In genomic region chr4:110344165-110344564, GRCh38 we compare ENCODE assay signal across 8 cellular contexts.
DNase-seq lines count a peak whose midpoint lies in the region; ATAC-seq and TF ChIP-seq lines count a peak whose summit lies in the region.

No MANE protein-coding gene starts in this region.

- no peak overlapping the region for H3K4me3 Mint-ChIP-seq in T-cell

- no peak for TF ChIP-seq POLR2A in gastrocnemius medialis (IDR thresholded peaks at IDR 0.05)

- peaks cover 2 to 16% of the 10 kb centered on the region in 2 donors for H3K27me3 Mint-ChIP-seq in T-cell

- POLR2A ChIA-PET in T-cell (lab: Charles Lee), result interaction anchor here in 1 of 2 donors (0.6 kb wide), 1 partner anchor 9 kb away, joined by 4 read pairs; no protein-coding TSS in a partner anchor

- H3K36me3 ChIP-seq in gastrocnemius medialis, result no peaks in the 10 kb centered on the region

- H3K27ac ChIP-seq in gastrocnemius medialis, result no peak overlapping the region

- H3K27me3 ChIP-seq in gastrocnemius medialis, result no peaks in the 10 kb centered on the region

- H3K9me3 ChIP-seq in gastrocnemius medialis, result no peaks in the 10 kb centered on the region

- H3K4me1 Mint-ChIP-seq in T-cell, result no peaks in the 10 kb centered on the region

- H3K4me1 ChIP-seq in gastrocnemius medialis, result no peaks in the 10 kb centered on the region

- no peaks in the 10 kb centered on the region for H3K36me3 Mint-ChIP-seq in T-cell

- CTCF ChIA-PET in T-cell (lab: Charles Lee), result interaction anchor here in 1 of 2 donors (1.0 to 1.8 kb wide), 2 partner anchors 165 to 174 kb away, joined by 5 to 6 read pairs; no protein-coding TSS in a partner anchor

- H3K4me3 ChIP-seq in epithelial cell of esophagus (ENCODE audit: low read length) (no peak overlapping the region), gastrocnemius medialis (no peak overlapping the region)

- intact Hi-C loops in gastrocnemius medialis (cut with DNase I; ENCODE audit: low total_unique reads), result loop anchor here (2.0 kb wide), 1 partner anchor 173 kb away; no protein-coding TSS in a partner anchor

- H3K27ac Mint-ChIP-seq in T-cell, result no peak overlapping the region

- in situ Hi-C loops in gastrocnemius medialis (cut with MboI; ENCODE audit: low sequenced_read_pairs in 4 of 4), result loop anchor here in 2 of 4 donors (10.0 to 25.0 kb wide), 2 partner anchors 161 to 168 kb away; no protein-coding TSS in a partner anchor

- TF ChIP-seq CTCF in epithelial cell of esophagus (IDR thresholded peaks at IDR 0.05; ENCODE audit: insufficient read depth, low read depth, low read length, missing control alignments) (peak; percentile 43), gastrocnemius medialis (IDR thresholded peaks at IDR 0.05 in 4 of 5, conservative IDR thresholded peaks at IDR 0.05 in 1 of 5) (peak in 3 of 5 experiments; percentile 33 to 40 (median 40))

- DNase-seq in SIG-M5 treated with dmso at 0.1 percent for 504 hours (lab: John Stamatoyannopoulos, UW; ENCODE audit: unreplicated experiment) (peak; percentile 0), SIG-M5 (lab: John Stamatoyannopoulos, UW) (no peak), NCI-H1417 treated with DMSO at 0.1 percent for 48 hours (lab: John Stamatoyannopoulos, UW) (peak; percentile 6), epithelial cell of esophagus (ENCODE audit: low read depth) (peak; percentile 19), gastrocnemius medialis (no peak), T-cell (no peak)
- no peak for DNase-seq in activated T-cell treated with anti-CD3 and anti-CD28 coated beads, Interleukin-2, amount 50 U/mL, for 1 hour

- ATAC-seq in gastrocnemius medialis (peak; percentile 33 to 46), GM18907 (IDR thresholded peaks at IDR 0.05; ENCODE audit: unreplicated experiment) (no peak), T-cell (replicated peaks in 1 of 4) (no peak)

- H3K9me3 Mint-ChIP-seq in T-cell, result peaks cover 0 to 5% (median 0%) of the 10 kb centered on the region in 3 donors

Comparison
In these comparisons a context has a peak if more than half of its experiments do, and no peak if none do; other contexts are left out.
1. DNase-seq: peak in SIG-M5 treated with dmso at 0.1 percent for 504 hours (single experiment), NCI-H1417 treated with DMSO at 0.1 percent for 48 hours (single experiment) and epithelial cell of esophagus (single experiment); none in SIG-M5 (single experiment), gastrocnemius medialis (0 of 2), activated T-cell treated with anti-CD3 and anti-CD28 coated beads, Interleukin-2, amount 50 U/mL, for 1 hour (single experiment) and T-cell (0 of 34).
2. ATAC-seq: peak in gastrocnemius medialis (2 of 2); none in GM18907 (single experiment) and T-cell (0 of 4).